8 cellular contexts compared by ENCODE assay signal in the genomic region with DNA sequence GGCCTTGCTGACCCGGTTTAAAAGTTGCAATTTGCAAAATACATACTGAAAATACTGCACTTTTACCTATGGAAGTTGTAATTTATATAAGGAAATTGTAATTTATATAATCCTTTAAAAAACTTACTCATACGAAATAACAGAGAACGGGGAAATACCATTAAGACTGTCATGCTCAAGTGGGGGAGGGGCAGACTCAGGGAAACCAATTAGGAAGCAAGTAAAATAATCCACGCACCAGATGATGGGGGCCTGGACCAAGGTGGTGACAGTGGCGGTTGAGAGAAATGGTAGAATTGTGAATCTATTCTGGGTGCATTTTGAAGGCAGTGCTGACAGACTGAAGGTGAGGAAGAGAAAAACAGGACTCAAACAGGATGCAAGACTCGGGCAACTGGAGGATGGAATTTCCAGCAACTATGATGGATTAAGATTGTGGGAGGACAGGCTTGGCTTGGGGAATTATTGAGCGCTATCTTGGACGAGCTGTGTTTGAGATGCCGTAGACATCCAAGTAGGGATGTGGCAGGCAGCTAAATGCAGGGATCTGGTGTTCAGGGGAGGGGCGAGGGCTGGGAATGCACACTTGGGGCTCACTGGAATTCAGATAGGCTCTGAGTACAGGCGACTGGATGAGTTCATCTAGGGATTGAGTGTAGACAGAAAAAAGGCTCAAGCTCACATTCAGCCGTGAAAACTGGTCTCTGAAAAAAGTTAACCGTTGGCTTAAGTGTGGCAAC. TPM values are rescaled to one million over a fixed set of nuclear protein-coding genes. Genes with fewer than 3 reads are reported as not detected.
DNase-seq lines count a peak whose midpoint lies in the region; ATAC-seq, FAIRE-seq and TF ChIP-seq lines count a peak whose summit lies in the region.

No MANE protein-coding gene starts in this region.

- no peak for ATAC-seq in stimulated activated effector memory CD8-positive, alpha-beta T cell treated with anti-CD3 and anti-CD28 coated beads, Interleukin-12 subunit alpha, Interleukin-12 subunit beta, amount 100 ng/mL, for 72 hours
- no peak for ATAC-seq in esophagus mucosa

- POLR2A ChIA-PET in BJ (lab: Charles Lee) = interaction anchor here (0.6 kb wide), 1 partner anchor 98 kb away, joined by 3 read pairs; no protein-coding TSS in a partner anchor

- H3K36me3 Mint-ChIP-seq in astrocyte (ENCODE audit: low read depth, unreplicated experiment) = no peaks in the 10 kb centered on the region
- H3K36me3 Mint-ChIP-seq in stimulated activated effector memory CD8-positive, alpha-beta T cell treated with anti-CD3 and anti-CD28 coated beads, Interleukin-12 subunit alpha, Interleukin-12 subunit beta, amount 100 ng/mL, for 72 hours = peaks cover 16% of the 10 kb centered on the region

- H3K27ac ChIP-seq in HUES64 (ENCODE audit: low read depth, low read length) = no peak overlapping the region
- H3K27ac ChIP-seq in astrocyte (ENCODE audit: low read depth, low read length) = peak overlapping the region; percentile 89
- no peak overlapping the region for H3K27ac ChIP-seq in iPS-20b (ENCODE audit: low read length)

- peaks cover 7% of the 10 kb centered on the region for H3K4me1 Mint-ChIP-seq in astrocyte (ENCODE audit: low read depth, unreplicated experiment)
- peaks cover 11% of the 10 kb centered on the region for H3K4me1 Mint-ChIP-seq in stimulated activated effector memory CD8-positive, alpha-beta T cell treated with anti-CD3 and anti-CD28 coated beads, Interleukin-12 subunit alpha, Interleukin-12 subunit beta, amount 100 ng/mL, for 72 hours

- peak overlapping the region; percentile 99 for H3K27ac Mint-ChIP-seq in astrocyte (ENCODE audit: unreplicated experiment)
- peak overlapping the region; percentile 87 for H3K27ac Mint-ChIP-seq in stimulated activated effector memory CD8-positive, alpha-beta T cell treated with anti-CD3 and anti-CD28 coated beads, Interleukin-12 subunit alpha, Interleukin-12 subunit beta, amount 100 ng/mL, for 72 hours

- H4K20me1 ChIP-seq in astrocyte (ENCODE audit: insufficient read depth, low read length) = no peaks in the 10 kb centered on the region

- H3K4me3 Mint-ChIP-seq in astrocyte (ENCODE audit: unreplicated experiment) = peak overlapping the region; percentile 96
- peak overlapping the region; percentile 79 for H3K4me3 Mint-ChIP-seq in stimulated activated effector memory CD8-positive, alpha-beta T cell treated with anti-CD3 and anti-CD28 coated beads, Interleukin-12 subunit alpha, Interleukin-12 subunit beta, amount 100 ng/mL, for 72 hours

- H3K4me1 ChIP-seq in HUES64 (ENCODE audit: insufficient read depth, low read length) = peaks cover 17% of the 10 kb centered on the region
- peaks cover 7% of the 10 kb centered on the region for H3K4me1 ChIP-seq in astrocyte (ENCODE audit: insufficient read depth, low read length)
- peaks cover 8% of the 10 kb centered on the region for H3K4me1 ChIP-seq in iPS-20b (ENCODE audit: insufficient read depth, low read length)

- DNase-seq in BJ (ENCODE audit: low read depth) (no peak), astrocyte (ENCODE audit: low read depth) (peak; percentile 77), NCI-H2029 treated with DMSO at 0.1 percent for 48 hours (lab: John Stamatoyannopoulos, UW) (no peak)
- no peak for DNase-seq in stimulated activated effector memory CD8-positive, alpha-beta T cell treated with anti-CD3 and anti-CD28 coated beads, Interleukin-12 subunit alpha, Interleukin-12 subunit beta, amount 100 ng/mL, for 72 hours (ENCODE audit: low spot score in 2 of 2)
- DNase-seq in stimulated activated CD4-positive, alpha-beta T cell treated with anti-CD3 and anti-CD28 coated beads, Interleukin-12 subunit alpha, Interleukin-12 subunit beta, amount 100 ng/mL, for 4 hours = no peak

- no peak for FAIRE-seq in astrocyte (lab: Jason Lieb, UNC)

- peak overlapping the region; percentile 97 for H2AFZ ChIP-seq in astrocyte (ENCODE audit: low read depth, low read length)

- TF ChIP-seq CTCF in BJ (IDR thresholded peaks at IDR 0.05; ENCODE audit: insufficient read depth, low read depth, low read length) = no peak
- no peak for TF ChIP-seq CTCF in astrocyte (IDR thresholded peaks at IDR 0.05; ENCODE audit: insufficient read depth, low read depth, low read length)

- H3K9me3 ChIP-seq in HUES64 (ENCODE audit: insufficient read depth, low read depth, low read length) = no peaks in the 10 kb centered on the region
- no peaks in the 10 kb centered on the region for H3K9me3 ChIP-seq in astrocyte (ENCODE audit: insufficient read depth, low read depth, low read length)
- H3K9me3 ChIP-seq in iPS-20b (ENCODE audit: insufficient read depth, low read depth, low read length) = no peaks in the 10 kb centered on the region

- CTCF ChIA-PET in BJ (lab: Yijun Ruan, JAX) = interaction anchor here (0.5 to 1.1 kb wide), 3 partner anchors 14 to 1224 kb away, joined by 3 to 4 read pairs (median 3); no protein-coding TSS in a partner anchor

- no peaks in the 10 kb centered on the region for H3K79me2 ChIP-seq in astrocyte (ENCODE audit: insufficient read depth, low read length)

- H3K36me3 ChIP-seq in BJ (ENCODE audit: control insufficient read depth, insufficient read depth, low read length) (no peaks in the 10 kb centered on the region), HUES64 (ENCODE audit: insufficient read depth, low read length) (no peaks in the 10 kb centered on the region), astrocyte (ENCODE audit: insufficient read depth, low read length) (no peaks in the 10 kb centered on the region), iPS-20b (ENCODE audit: insufficient read depth, low read depth, low read length) (no peaks in the 10 kb centered on the region)

- WGBS in HUES64 = 32% methylated on average over 13 of the region's 13 CpGs

- H3K27me3 Mint-ChIP-seq in astrocyte (ENCODE audit: low read depth, unreplicated experiment) = no peaks in the 10 kb centered on the region

- no peaks in the 10 kb centered on the region for H3K9me3 Mint-ChIP-seq in astrocyte (ENCODE audit: unreplicated experiment)
- no peaks in the 10 kb centered on the region for H3K9me3 Mint-ChIP-seq in stimulated activated effector memory CD8-positive, alpha-beta T cell treated with anti-CD3 and anti-CD28 coated beads, Interleukin-12 subunit alpha, Interleukin-12 subunit beta, amount 100 ng/mL, for 72 hours

- H3K9ac ChIP-seq in HUES64 (ENCODE audit: low read depth, low read length) = peak overlapping the region; percentile 71
- peak overlapping the region; percentile 96 for H3K9ac ChIP-seq in astrocyte (ENCODE audit: low read length)
- peak overlapping the region; percentile 69; the same call in 1 of the 2 replicates for H3K9ac ChIP-seq in iPS-20b (ENCODE audit: low read depth, low read length)

- no peaks in the 10 kb centered on the region; the same call in 1 of the 2 replicates for H3K27me3 ChIP-seq in BJ (ENCODE audit: control insufficient read depth, insufficient read depth, low read length)
- no peaks in the 10 kb centered on the region; the same call in none of the 2 replicates for H3K27me3 ChIP-seq in HUES64 (ENCODE audit: insufficient read depth, low read length)
- H3K27me3 ChIP-seq in astrocyte (ENCODE audit: insufficient read depth, low read length) = no peaks in the 10 kb centered on the region
- H3K27me3 ChIP-seq in iPS-20b (ENCODE audit: insufficient read depth, low read length) = peaks cover 6% of the 10 kb centered on the region

- H3K4me2 ChIP-seq in astrocyte (ENCODE audit: low read length) = peak overlapping the region; percentile 99

- H3K4me3 ChIP-seq in BJ (ENCODE audit: low read depth, low read length) (peak overlapping the region; percentile 83), HUES64 (ENCODE audit: low read length) (peak overlapping the region; percentile 90), astrocyte (ENCODE audit: insufficient read depth, low read depth, low read length) (peak overlapping the region; percentile 85), iPS-20b (ENCODE audit: low read length) (peak overlapping the region; percentile 91)

RNA-seq across cellular contexts. Expression of a gene that starts 1.0 kb away (rescaled TPM):
- 0.69 and 1.1 TPM in 2 replicates for polyA plus RNA-seq in BJ (2011; rRNA removed)
- polyA minus RNA-seq in BJ (2011; rRNA and poly(A)+ RNA removed) = 0.33 TPM in 1 of 2 replicates, not detected in the other
- 0.65 TPM for polyA plus RNA-seq in HUES64 (2013, experiment 1 of 2)
- polyA plus RNA-seq in HUES64 (2013, experiment 2 of 2) = 0.89 TPM
- 2.0 and 2.8 TPM in 2 replicates for total RNA-seq in astrocyte
- total RNA-seq in esophagus mucosa = 0.80 TPM

RNA-seq across cellular contexts. Expression of a gene that starts 7.2 kb away (rescaled TPM):
- polyA plus RNA-seq in BJ (2011; rRNA removed) = 0.23 and 2.6 TPM in 2 replicates
- 0.47 TPM in 1 of 2 replicates, not detected in the other for polyA minus RNA-seq in BJ (2011; rRNA and poly(A)+ RNA removed)
- 8.5 TPM for polyA plus RNA-seq in HUES64 (2013, experiment 1 of 2)
- polyA plus RNA-seq in HUES64 (2013, experiment 2 of 2) = 13.9 TPM
- total RNA-seq in astrocyte = 8.1 and 9.9 TPM in 2 replicates
- total RNA-seq in esophagus mucosa = 1.2 TPM
